In the genomic region with DNA sequence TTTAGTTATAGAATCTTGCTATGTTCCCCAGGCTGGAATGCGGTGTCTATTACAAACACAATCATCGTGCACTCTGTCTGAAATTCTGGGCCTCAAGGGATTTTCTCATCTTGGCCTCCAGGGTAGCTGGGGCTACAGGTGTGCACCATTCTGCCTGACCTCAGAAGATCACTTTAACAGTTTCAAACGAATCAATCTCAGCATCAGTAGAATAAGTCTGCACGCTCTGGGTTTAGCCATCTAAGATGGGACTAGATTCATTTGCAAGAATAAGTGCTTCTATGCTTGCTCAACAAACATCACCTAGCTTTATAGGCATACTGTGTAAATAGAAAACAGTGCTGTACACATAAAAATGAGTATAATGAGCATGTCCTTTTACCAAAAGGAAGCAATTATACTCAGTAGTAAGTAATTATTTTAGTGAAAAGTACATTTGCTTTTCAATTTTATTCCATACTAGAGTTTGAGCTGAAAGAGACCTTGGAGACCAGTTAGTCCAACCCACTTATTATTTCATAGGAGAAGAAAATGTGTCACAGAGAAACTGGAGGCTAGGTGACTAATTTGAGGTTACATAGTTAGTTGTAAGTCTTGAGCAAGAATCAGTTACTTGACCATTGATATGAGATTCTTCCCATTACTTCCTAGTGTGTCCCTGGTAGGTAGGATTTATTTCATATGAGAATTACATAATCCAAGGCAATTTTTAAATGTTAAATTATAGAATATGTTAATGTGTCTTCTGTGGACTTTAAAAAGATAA, we compare ENCODE assay signal across 17 cellular contexts.
A peak's percentile ranks its signal among the peaks of the same experiment; 100 is the strongest.
DNase-seq lines count a peak whose midpoint lies in the region; ATAC-seq and TF ChIP-seq lines count a peak whose summit lies in the region.
"Had no signal": no experiment of that assay in that cellular context is flagged by ENCODE, and none has a peak within 500 bp of the region (broad histone marks: within the 10 kb centered on the region; RNA-seq: fewer than 3 reads in every experiment).

No MANE protein-coding gene starts in this region.

- H3K27me3 ChIP-seq in endodermal cell (ENCODE audit: control insufficient read depth, insufficient read depth, low read length, poor library complexity, severe bottlenecking) (no peaks in the 10 kb centered on the region), adrenal gland (no peaks in the 10 kb centered on the region), esophagus muscularis mucosa (no peaks in the 10 kb centered on the region)
- H3K27me3 ChIP-seq: BLaER1, left lung had no signal

- H3K4me1 Mint-ChIP-seq in endodermal cell = peaks cover 10% of the 10 kb centered on the region
- H3K4me1 Mint-ChIP-seq in natural killer cell treated with Interleukin-12 subunit alpha and Interleukin-12 subunit beta and Interleukin-15 and Interleukin-18, amount 100 ng/mL, for 72 hours (ENCODE audit: low read depth in 2 of 2) = no peaks in the 10 kb centered on the region
- H3K4me1 Mint-ChIP-seq: WTC11 had no signal

- TF ChIP-seq POLR2A in NB4 (IDR thresholded peaks at IDR 0.05; ENCODE audit: extremely low read depth, insufficient read length) (no peak), adrenal gland (IDR thresholded peaks at IDR 0.05) (no peak), esophagus muscularis mucosa (IDR thresholded peaks at IDR 0.05; ENCODE audit: low read depth) (no peak)

- H3K36me3 Mint-ChIP-seq in endodermal cell (ENCODE audit: low read depth) = no peaks in the 10 kb centered on the region
- H3K36me3 Mint-ChIP-seq in natural killer cell treated with Interleukin-12 subunit alpha and Interleukin-12 subunit beta and Interleukin-15 and Interleukin-18, amount 100 ng/mL, for 72 hours = peaks cover 6% of the 10 kb centered on the region
- H3K36me3 Mint-ChIP-seq: WTC11 had no signal

- H3K9me3 ChIP-seq in endodermal cell (ENCODE audit: control insufficient read depth, low read length) (no peaks in the 10 kb centered on the region), adrenal gland (replicated peaks in 1 of 3) (no peaks in the 10 kb centered on the region), esophagus muscularis mucosa (no peaks in the 10 kb centered on the region)
- H3K9me3 ChIP-seq: BLaER1, left lung had no signal

- no peak overlapping the region for H3K4me3 Mint-ChIP-seq in endodermal cell
- H3K4me3 Mint-ChIP-seq in natural killer cell treated with Interleukin-12 subunit alpha and Interleukin-12 subunit beta and Interleukin-15 and Interleukin-18, amount 100 ng/mL, for 72 hours = no peak overlapping the region
- H3K4me3 Mint-ChIP-seq: WTC11 had no signal

- H3K4me3 ChIP-seq in NB4 (ENCODE audit: low read depth, low read length) = no peak overlapping the region
- H3K4me3 ChIP-seq in endodermal cell (ENCODE audit: low read length) = no peak overlapping the region
- no peak overlapping the region for H3K4me3 ChIP-seq in adrenal gland
- no peak overlapping the region for H3K4me3 ChIP-seq in esophagus muscularis mucosa
- H3K4me3 ChIP-seq: BLaER1, GM12878, left lung had no signal

- H3K27ac ChIP-seq in endodermal cell (ENCODE audit: low read depth, low read length) (no peak overlapping the region), adrenal gland (no peak overlapping the region), esophagus muscularis mucosa (replicated peaks in 1 of 4) (no peak overlapping the region)
- H3K27ac ChIP-seq: BLaER1, left lung had no signal

- H3K36me3 ChIP-seq in endodermal cell (ENCODE audit: control insufficient read depth, insufficient read depth, low read length) = no peaks in the 10 kb centered on the region
- no peaks in the 10 kb centered on the region for H3K36me3 ChIP-seq in adrenal gland (replicated peaks in 1 of 2)
- H3K36me3 ChIP-seq in esophagus muscularis mucosa = no peaks in the 10 kb centered on the region
- H3K36me3 ChIP-seq: BLaER1, left lung had no signal

- H3K4me1 ChIP-seq in endodermal cell (ENCODE audit: control insufficient read depth, insufficient read depth, low read length) = peaks cover 6% of the 10 kb centered on the region
- no peaks in the 10 kb centered on the region for H3K4me1 ChIP-seq in adrenal gland (replicated peaks in 1 of 2)
- no peaks in the 10 kb centered on the region for H3K4me1 ChIP-seq in esophagus muscularis mucosa
- H3K4me1 ChIP-seq: BLaER1, left lung had no signal

- no peak overlapping the region for H3K9ac ChIP-seq in endodermal cell (ENCODE audit: extremely low read depth, low read length, poor library complexity, severe bottlenecking)
- H3K9ac ChIP-seq: BLaER1 had no signal

- no peak overlapping the region for H3K27ac Mint-ChIP-seq in endodermal cell
- no peak overlapping the region for H3K27ac Mint-ChIP-seq in natural killer cell treated with Interleukin-12 subunit alpha and Interleukin-12 subunit beta and Interleukin-15 and Interleukin-18, amount 100 ng/mL, for 72 hours
- H3K27ac Mint-ChIP-seq: WTC11 had no signal

- no peaks in the 10 kb centered on the region for H3K27me3 Mint-ChIP-seq in endodermal cell (ENCODE audit: insufficient read depth)
- H3K27me3 Mint-ChIP-seq in natural killer cell treated with Interleukin-12 subunit alpha and Interleukin-12 subunit beta and Interleukin-15 and Interleukin-18, amount 100 ng/mL, for 72 hours = no peaks in the 10 kb centered on the region

- WGBS in endodermal cell (ENCODE audit: insufficient coverage in 1 of 2, insufficient read length in 1 of 2), 2 experiments = 90 to 94% methylated on average over 3 to 4 of the region's 4 CpGs
- WGBS in adrenal gland, 4 donors = 68 to 84% (median 76%) methylated on average over 4 of the region's 4 CpGs
- WGBS in esophagus muscularis mucosa = 77% methylated on average over 4 of the region's 4 CpGs

- H3K9me3 Mint-ChIP-seq in endodermal cell = no peaks in the 10 kb centered on the region
- H3K9me3 Mint-ChIP-seq in natural killer cell treated with Interleukin-12 subunit alpha and Interleukin-12 subunit beta and Interleukin-15 and Interleukin-18, amount 100 ng/mL, for 72 hours = peaks cover 34% of the 10 kb centered on the region
- H3K9me3 Mint-ChIP-seq: WTC11 had no signal

- TF ChIP-seq EP300 in esophagus muscularis mucosa (IDR thresholded peaks at IDR 0.05) = no peak

- intact Hi-C loops in adrenal gland (cut with DNase I) (no loop called here), esophagus muscularis mucosa (cut with DNase I) (no loop called here)

- no peak for ATAC-seq in natural killer cell treated with Interleukin-12 subunit alpha and Interleukin-12 subunit beta and Interleukin-15 and Interleukin-18, amount 100 ng/mL, for 72 hours
- ATAC-seq: GM12878, left lung, WTC11 had no signal

- DNase-seq in DMS153 treated with DMSO at 0.1 percent for 48 hours (lab: John Stamatoyannopoulos, UW; ENCODE audit: unreplicated experiment) (peak; percentile 10), NB4 (ENCODE audit: low read depth) (peak; percentile 11), NCI-H345 treated with DMSO at 0.1 percent for 48 hours (lab: John Stamatoyannopoulos, UW; ENCODE audit: unreplicated experiment) (peak; percentile 61), endodermal cell (no peak), adrenal gland (no peak), esophagus muscularis mucosa (ENCODE audit: extremely low spot score) (no peak)
- DNase-seq in activated CD4-positive, alpha-beta T cell treated with anti-CD3 and anti-CD28 coated beads, Interleukin-2, amount 50 U/mL, for 1 hour = no peak
- DNase-seq in natural killer cell treated with Interleukin-12 subunit alpha and Interleukin-12 subunit beta and Interleukin-15 and Interleukin-18, amount 100 ng/mL, for 72 hours (ENCODE audit: low spot score) = no peak
- DNase-seq: activated effector memory CD4-positive, alpha-beta T cell treated with anti-CD3 and anti-CD28 coated beads, Interleukin-2, amount 50 U/mL, for 16 hours; IMR-90; left lung; NCI-H2171; posterior cingulate gyrus; stimulated activated naive CD4-positive, alpha-beta T cell had no signal

- TF ChIP-seq CTCF in NB4 (IDR thresholded peaks at IDR 0.05; ENCODE audit: low read depth, low read length) = no peak
- peak; percentile 38 for TF ChIP-seq CTCF in endodermal cell (conservative IDR thresholded peaks at IDR 0.05)
- TF ChIP-seq CTCF in adrenal gland (IDR thresholded peaks at IDR 0.05) = no peak
- no peak for TF ChIP-seq CTCF in esophagus muscularis mucosa (IDR thresholded peaks at IDR 0.05)

Comparison
In these comparisons a context has a peak if more than half of its experiments do, and no peak if none do; other contexts are left out.
1. DNase-seq: peak in DMS153 treated with DMSO at 0.1 percent for 48 hours (single experiment), NB4 (single experiment) and NCI-H345 treated with DMSO at 0.1 percent for 48 hours (single experiment); none in endodermal cell (single experiment), activated CD4-positive, alpha-beta T cell treated with anti-CD3 and anti-CD28 coated beads, Interleukin-2, amount 50 U/mL, for 1 hour (single experiment), adrenal gland (0 of 7), natural killer cell treated with Interleukin-12 subunit alpha and Interleukin-12 subunit beta and Interleukin-15 and Interleukin-18, amount 100 ng/mL, for 72 hours (single experiment) and esophagus muscularis mucosa (single experiment).